In the genomic region with DNA sequence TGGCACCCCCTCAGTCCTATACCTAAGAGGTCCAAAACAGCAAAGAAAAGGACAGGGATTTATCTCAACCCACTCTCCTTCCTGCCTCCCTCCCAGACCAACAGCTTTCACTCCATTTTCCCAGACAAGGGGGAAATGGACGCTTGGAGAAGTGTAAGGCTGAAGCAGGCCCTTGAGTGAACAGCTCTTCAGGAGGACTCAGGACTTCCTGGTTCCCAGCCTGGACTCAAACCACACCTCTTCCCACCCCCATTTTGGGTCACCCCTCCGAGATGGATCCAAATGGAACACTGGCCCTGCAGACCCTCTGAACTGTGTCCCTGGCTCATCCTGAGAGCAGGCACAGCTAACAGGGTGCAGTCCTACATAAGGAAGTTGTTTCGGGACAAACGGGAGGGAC, we compare ENCODE assay signal across 1 cellular context.
TF ChIP-seq lines count a peak whose summit lies in the region.

No MANE protein-coding gene starts in this region.

TF ChIP-seq in GM12891, 5 proteins besides CTCF, POLR2A, EP300 and RAD21:
- TF ChIP-seq POU2F2 (IDR thresholded peaks at IDR 0.05; ENCODE audit: low read depth, low read length) (no peak), TAF1 (IDR thresholded peaks at IDR 0.05; ENCODE audit: low read depth, low read length) (no peak), PAX5 (IDR thresholded peaks at IDR 0.05; ENCODE audit: insufficient read depth, low read length, severe bottlenecking) (no peak), SPI1 (IDR thresholded peaks at IDR 0.05; ENCODE audit: low read depth, low read length) (no peak), POLR2AphosphoS5 (IDR thresholded peaks at IDR 0.05; ENCODE audit: low read depth, low read length) (no peak)
TF ChIP-seq in GM12891: peak in this region for 0.
